In the genomic region with DNA sequence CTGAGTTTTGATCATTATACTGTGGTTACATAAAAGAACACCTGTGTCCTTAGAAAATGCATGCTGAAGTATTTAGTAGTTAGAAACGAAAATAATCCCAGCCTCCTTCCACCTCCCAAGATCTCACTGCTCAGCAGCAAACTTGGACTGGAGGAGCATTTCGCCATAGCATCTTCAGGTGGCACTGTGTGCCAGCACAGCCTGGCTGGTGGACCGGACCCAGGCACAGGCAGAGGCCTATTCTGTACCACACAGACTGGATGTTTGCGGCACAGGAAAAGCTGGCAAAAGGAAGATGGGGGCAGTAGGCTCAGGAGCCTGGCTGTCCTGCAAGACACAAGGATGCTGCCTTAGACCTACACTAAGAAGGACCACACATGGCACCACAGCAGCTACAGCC, we compare ENCODE assay signal across 2 cellular contexts.
TF ChIP-seq lines count a peak whose summit lies in the region.

No MANE protein-coding gene starts in this region.

TF ChIP-seq in HepG2, 621 proteins besides CTCF, POLR2A, EP300 and RAD21:
- TF ChIP-seq TRIM22 (IDR thresholded peaks at IDR 0.05) (no peak), ZSCAN21 (CRISPR knock-in tag; IDR thresholded peaks at IDR 0.05; ENCODE audit: borderline replicate concordance) (no peak), PHF5A (CRISPR knock-in tag; IDR thresholded peaks at IDR 0.05; ENCODE audit: low read depth, unreplicated experiment) (no peak), AGO1 (IDR thresholded peaks at IDR 0.05; ENCODE audit: low read depth, low read length, poor library complexity, severe bottlenecking) (no peak), ZNF530 (CRISPR knock-in tag; IDR thresholded peaks at IDR 0.05; ENCODE audit: low read depth) (no peak), XBP1 (CRISPR knock-in tag; IDR thresholded peaks at IDR 0.05) (no peak), POLR2AphosphoS5 (IDR thresholded peaks at IDR 0.05; ENCODE audit: low read depth, low read length) (no peak), THRA (CRISPR knock-in tag; IDR thresholded peaks at IDR 0.05; ENCODE audit: borderline replicate concordance) (no peak), ZBTB3 (CRISPR knock-in tag; IDR thresholded peaks at IDR 0.05; ENCODE audit: borderline replicate concordance, low read depth) (no peak), ZNF563 (CRISPR knock-in tag; IDR thresholded peaks at IDR 0.05) (no peak)
- TF ChIP-seq, protein P1, sequence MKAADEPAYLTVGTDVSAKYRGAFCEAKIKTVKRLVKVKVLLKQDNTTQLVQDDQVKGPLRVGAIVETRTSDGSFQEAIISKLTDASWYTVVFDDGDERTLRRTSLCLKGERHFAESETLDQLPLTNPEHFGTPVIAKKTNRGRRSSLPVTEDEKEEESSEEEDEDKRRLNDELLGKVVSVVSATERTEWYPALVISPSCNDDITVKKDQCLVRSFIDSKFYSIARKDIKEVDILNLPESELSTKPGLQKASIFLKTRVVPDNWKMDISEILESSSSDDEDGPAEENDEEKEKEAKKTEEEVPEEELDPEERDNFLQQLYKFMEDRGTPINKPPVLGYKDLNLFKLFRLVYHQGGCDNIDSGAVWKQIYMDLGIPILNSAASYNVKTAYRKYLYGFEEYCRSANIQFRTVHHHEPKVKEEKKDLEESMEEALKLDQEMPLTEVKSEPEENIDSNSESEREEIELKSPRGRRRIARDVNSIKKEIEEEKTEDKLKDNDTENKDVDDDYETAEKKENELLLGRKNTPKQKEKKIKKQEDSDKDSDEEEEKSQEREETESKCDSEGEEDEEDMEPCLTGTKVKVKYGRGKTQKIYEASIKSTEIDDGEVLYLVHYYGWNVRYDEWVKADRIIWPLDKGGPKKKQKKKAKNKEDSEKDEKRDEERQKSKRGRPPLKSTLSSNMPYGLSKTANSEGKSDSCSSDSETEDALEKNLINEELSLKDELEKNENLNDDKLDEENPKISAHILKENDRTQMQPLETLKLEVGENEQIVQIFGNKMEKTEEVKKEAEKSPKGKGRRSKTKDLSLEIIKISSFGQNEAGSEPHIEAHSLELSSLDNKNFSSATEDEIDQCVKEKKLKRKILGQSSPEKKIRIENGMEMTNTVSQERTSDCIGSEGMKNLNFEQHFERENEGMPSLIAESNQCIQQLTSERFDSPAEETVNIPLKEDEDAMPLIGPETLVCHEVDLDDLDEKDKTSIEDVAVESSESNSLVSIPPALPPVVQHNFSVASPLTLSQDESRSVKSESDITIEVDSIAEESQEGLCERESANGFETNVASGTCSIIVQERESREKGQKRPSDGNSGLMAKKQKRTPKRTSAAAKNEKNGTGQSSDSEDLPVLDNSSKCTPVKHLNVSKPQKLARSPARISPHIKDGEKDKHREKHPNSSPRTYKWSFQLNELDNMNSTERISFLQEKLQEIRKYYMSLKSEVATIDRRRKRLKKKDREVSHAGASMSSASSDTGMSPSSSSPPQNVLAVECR (CRISPR knock-in tag; IDR thresholded peaks at IDR 0.05; ENCODE audit: borderline replicate concordance), result no peak
- TF ChIP-seq, protein P2, sequence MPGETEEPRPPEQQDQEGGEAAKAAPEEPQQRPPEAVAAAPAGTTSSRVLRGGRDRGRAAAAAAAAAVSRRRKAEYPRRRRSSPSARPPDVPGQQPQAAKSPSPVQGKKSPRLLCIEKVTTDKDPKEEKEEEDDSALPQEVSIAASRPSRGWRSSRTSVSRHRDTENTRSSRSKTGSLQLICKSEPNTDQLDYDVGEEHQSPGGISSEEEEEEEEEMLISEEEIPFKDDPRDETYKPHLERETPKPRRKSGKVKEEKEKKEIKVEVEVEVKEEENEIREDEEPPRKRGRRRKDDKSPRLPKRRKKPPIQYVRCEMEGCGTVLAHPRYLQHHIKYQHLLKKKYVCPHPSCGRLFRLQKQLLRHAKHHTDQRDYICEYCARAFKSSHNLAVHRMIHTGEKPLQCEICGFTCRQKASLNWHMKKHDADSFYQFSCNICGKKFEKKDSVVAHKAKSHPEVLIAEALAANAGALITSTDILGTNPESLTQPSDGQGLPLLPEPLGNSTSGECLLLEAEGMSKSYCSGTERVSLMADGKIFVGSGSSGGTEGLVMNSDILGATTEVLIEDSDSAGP (CRISPR knock-in tag; IDR thresholded peaks at IDR 0.05; ENCODE audit: borderline replicate concordance), result no peak
- TF ChIP-seq, protein P3, sequence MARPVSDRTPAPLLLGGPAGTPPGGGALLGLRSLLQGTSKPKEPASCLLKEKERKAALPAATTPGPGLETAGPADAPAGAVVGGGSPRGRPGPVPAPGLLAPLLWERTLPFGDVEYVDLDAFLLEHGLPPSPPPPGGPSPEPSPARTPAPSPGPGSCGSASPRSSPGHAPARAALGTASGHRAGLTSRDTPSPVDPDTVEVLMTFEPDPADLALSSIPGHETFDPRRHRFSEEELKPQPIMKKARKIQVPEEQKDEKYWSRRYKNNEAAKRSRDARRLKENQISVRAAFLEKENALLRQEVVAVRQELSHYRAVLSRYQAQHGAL (CRISPR knock-in tag; IDR thresholded peaks at IDR 0.05; ENCODE audit: not compliant biosample characterization), result no peak

TF ChIP-seq in IMR-90, 13 proteins besides CTCF, POLR2A, EP300 and RAD21:
- TF ChIP-seq RCOR1 (IDR thresholded peaks at IDR 0.05; ENCODE audit: insufficient replicate concordance, low read length), result no peak
- no peak for TF ChIP-seq BHLHE40 (IDR thresholded peaks at IDR 0.05; ENCODE audit: low read depth, low read length)
- no peak for TF ChIP-seq MAZ (IDR thresholded peaks at IDR 0.05; ENCODE audit: borderline replicate concordance, low read depth, low read length)
